Comparison of ENCODE assay signal across 20 cellular contexts in the genomic region with DNA sequence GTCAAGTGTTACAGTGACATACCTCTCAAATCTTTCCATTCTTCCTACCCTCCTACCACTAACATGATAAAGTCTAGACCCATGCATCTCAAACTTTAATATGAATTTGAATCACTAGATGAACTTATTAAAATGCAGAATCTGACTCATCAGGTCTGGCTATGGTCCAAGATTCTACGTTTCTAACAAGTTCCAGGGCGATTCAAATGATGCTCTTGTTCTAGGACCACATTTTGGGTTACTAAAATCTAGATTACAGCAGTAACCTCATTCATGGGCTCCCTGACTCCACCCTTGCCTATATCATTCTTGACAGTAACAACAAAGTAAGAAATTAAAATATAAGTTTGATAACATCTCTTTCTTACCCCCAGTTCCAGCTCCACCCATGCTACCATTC.
DNase-seq lines count a peak whose midpoint lies in the region; ATAC-seq and TF ChIP-seq lines count a peak whose summit lies in the region.
"Had no signal": no experiment of that assay in that cellular context is flagged by ENCODE, and none has a peak within 500 bp of the region (broad histone marks: within the 10 kb centered on the region; RNA-seq: fewer than 3 reads in every experiment).

No MANE protein-coding gene starts in this region.

- no peaks in the 10 kb centered on the region for H3K4me1 Mint-ChIP-seq in stimulated activated effector memory CD8-positive, alpha-beta T cell treated with anti-CD3 and anti-CD28 coated beads, Interleukin-12 subunit alpha, Interleukin-12 subunit beta, amount 100 ng/mL, for 72 hours
- no peaks in the 10 kb centered on the region for H3K4me1 Mint-ChIP-seq in mesothelial cell of epicardium
- H3K4me1 Mint-ChIP-seq: CD4-positive, CD25-positive, alpha-beta regulatory T cell; GM23338 had no signal

- DNase-seq in activated naive CD4-positive, alpha-beta T cell treated with anti-CD3 and anti-CD28 coated beads, Interleukin-2, amount 50 U/mL, for 72 hours (ENCODE audit: low spot score in 2 of 2) = no peak
- DNase-seq in activated naive CD4-positive, alpha-beta T cell treated with Interleukin-2 at 50 U/mL for 16 hours = no peak
- DNase-seq in SK-N-MC (ENCODE audit: low read depth, low spot score) (peak; percentile 61), epithelial cell of esophagus (ENCODE audit: low read depth) (peak; percentile 79), mesothelial cell of epicardium (ENCODE audit: low spot score in 2 of 2, unreplicated experiment in 2 of 2) (no peak), COLO829 (ENCODE audit: low spot score) (no peak)
- no peak for DNase-seq in stimulated activated effector memory CD8-positive, alpha-beta T cell treated with anti-CD3 and anti-CD28 coated beads, Interleukin-12 subunit alpha, Interleukin-12 subunit beta, amount 100 ng/mL, for 72 hours (ENCODE audit: low spot score in 2 of 2)
- DNase-seq: ACHN; Calu3; CD4-positive, CD25-positive, alpha-beta regulatory T cell; DMS79 treated with DMSO at 0.1 percent for 48 hours; GF-D8; Karpas-422; NCI-H1417; NCI-H1930; NCI-H2171 treated with DMSO at 0.1 percent for 48 hours; NCI-H510A; SHP77 treated with DMSO at 0.1 percent for 48 hours had no signal

- H3K4me3 Mint-ChIP-seq in stimulated activated effector memory CD8-positive, alpha-beta T cell treated with anti-CD3 and anti-CD28 coated beads, Interleukin-12 subunit alpha, Interleukin-12 subunit beta, amount 100 ng/mL, for 72 hours = no peak overlapping the region
- no peak overlapping the region for H3K4me3 Mint-ChIP-seq in mesothelial cell of epicardium
- H3K4me3 Mint-ChIP-seq: CD4-positive, CD25-positive, alpha-beta regulatory T cell; GM23338 had no signal

- no peak overlapping the region for H3K9ac ChIP-seq in SK-N-MC (ENCODE audit: insufficient read length)

- H3K9me3 Mint-ChIP-seq in activated naive CD4-positive, alpha-beta T cell treated with anti-CD3 and anti-CD28 coated beads, Interleukin-2, amount 50 U/mL, for 72 hours = no peaks in the 10 kb centered on the region
- H3K9me3 Mint-ChIP-seq in stimulated activated effector memory CD8-positive, alpha-beta T cell treated with anti-CD3 and anti-CD28 coated beads, Interleukin-12 subunit alpha, Interleukin-12 subunit beta, amount 100 ng/mL, for 72 hours = no peaks in the 10 kb centered on the region
- H3K9me3 Mint-ChIP-seq in mesothelial cell of epicardium = no peaks in the 10 kb centered on the region
- H3K9me3 Mint-ChIP-seq: GM23338 had no signal

- no peaks in the 10 kb centered on the region for H3K9me3 ChIP-seq in SK-N-MC (ENCODE audit: low read depth, low read length)

- H3K27ac Mint-ChIP-seq in activated naive CD4-positive, alpha-beta T cell treated with anti-CD3 and anti-CD28 coated beads, Interleukin-2, amount 50 U/mL, for 72 hours = no peak overlapping the region
- no peak overlapping the region for H3K27ac Mint-ChIP-seq in stimulated activated effector memory CD8-positive, alpha-beta T cell treated with anti-CD3 and anti-CD28 coated beads, Interleukin-12 subunit alpha, Interleukin-12 subunit beta, amount 100 ng/mL, for 72 hours
- H3K27ac Mint-ChIP-seq in mesothelial cell of epicardium = no peak overlapping the region
- H3K27ac Mint-ChIP-seq: CD4-positive, CD25-positive, alpha-beta regulatory T cell; GM23338 had no signal

- H3K27me3 Mint-ChIP-seq in mesothelial cell of epicardium (ENCODE audit: low read depth) = no peaks in the 10 kb centered on the region

- no peaks in the 10 kb centered on the region for H3K36me3 ChIP-seq in SK-N-MC (ENCODE audit: insufficient read depth, low read length)

- peak; percentile 13 to 78 for ATAC-seq in activated naive CD4-positive, alpha-beta T cell treated with anti-CD3 and anti-CD28 coated beads, Interleukin-2, amount 50 U/mL, for 72 hours
- peak; percentile 58 for ATAC-seq in stimulated activated effector memory CD8-positive, alpha-beta T cell treated with anti-CD3 and anti-CD28 coated beads, Interleukin-12 subunit alpha, Interleukin-12 subunit beta, amount 100 ng/mL, for 72 hours
- ATAC-seq in HG03342 (IDR thresholded peaks at IDR 0.05; ENCODE audit: unreplicated experiment) = no peak
- ATAC-seq: GM23338 had no signal

- TF ChIP-seq CTCF in epithelial cell of esophagus (IDR thresholded peaks at IDR 0.05; ENCODE audit: insufficient read depth, low read depth, low read length, missing control alignments) (no peak), mesothelial cell of epicardium (IDR thresholded peaks at IDR 0.05; ENCODE audit: unreplicated experiment) (no peak)

- no peak overlapping the region for H3K27ac ChIP-seq in SK-N-MC

- no peaks in the 10 kb centered on the region for H3K36me3 Mint-ChIP-seq in activated naive CD4-positive, alpha-beta T cell treated with anti-CD3 and anti-CD28 coated beads, Interleukin-2, amount 50 U/mL, for 72 hours
- H3K36me3 Mint-ChIP-seq in stimulated activated effector memory CD8-positive, alpha-beta T cell treated with anti-CD3 and anti-CD28 coated beads, Interleukin-12 subunit alpha, Interleukin-12 subunit beta, amount 100 ng/mL, for 72 hours = no peaks in the 10 kb centered on the region
- no peaks in the 10 kb centered on the region for H3K36me3 Mint-ChIP-seq in mesothelial cell of epicardium
- H3K36me3 Mint-ChIP-seq: CD4-positive, CD25-positive, alpha-beta regulatory T cell had no signal

- H3K4me3 ChIP-seq in SK-N-MC = no peak overlapping the region
- H3K4me3 ChIP-seq in epithelial cell of esophagus (ENCODE audit: low read length) = no peak overlapping the region
- H3K4me3 ChIP-seq: GM23338 had no signal

Comparison
In these comparisons a context has a peak if more than half of its experiments do, and no peak if none do; other contexts are left out.
1. DNase-seq: peak in SK-N-MC (single experiment) and epithelial cell of esophagus (single experiment); none in activated naive CD4-positive, alpha-beta T cell treated with anti-CD3 and anti-CD28 coated beads, Interleukin-2, amount 50 U/mL, for 72 hours (0 of 2), activated naive CD4-positive, alpha-beta T cell treated with Interleukin-2 at 50 U/mL for 16 hours (single experiment), stimulated activated effector memory CD8-positive, alpha-beta T cell treated with anti-CD3 and anti-CD28 coated beads, Interleukin-12 subunit alpha, Interleukin-12 subunit beta, amount 100 ng/mL, for 72 hours (0 of 2), mesothelial cell of epicardium (0 of 2) and COLO829 (single experiment).